Comparison of ENCODE assay signal across 27 cellular contexts in the genomic region with DNA sequence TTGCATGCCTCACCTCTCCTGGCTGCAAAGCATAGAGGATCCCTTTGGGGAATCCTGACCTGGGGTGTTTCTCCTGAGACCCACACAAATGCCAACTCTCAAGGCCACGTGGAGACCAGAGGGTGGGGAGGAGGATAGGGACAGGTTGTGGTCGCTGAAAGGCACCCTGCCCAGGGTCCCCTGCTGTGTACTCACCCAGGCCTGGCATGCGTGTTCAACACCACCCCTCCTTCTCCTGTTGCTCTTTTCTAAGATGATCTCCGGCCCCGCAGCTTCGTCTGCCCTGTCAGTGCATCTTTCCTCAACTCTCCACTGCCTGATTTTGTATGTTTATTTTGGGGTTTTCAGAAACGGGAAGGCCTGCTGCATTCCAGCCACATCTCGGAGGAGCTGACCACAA. TPM values are rescaled to one million over a fixed set of nuclear protein-coding genes. Genes with fewer than 3 reads are reported as not detected.
"Had no signal": no experiment of that assay in that cellular context is flagged by ENCODE, and none has a peak within 500 bp of the region (broad histone marks: within the 10 kb centered on the region; RNA-seq: fewer than 3 reads in every experiment).

No MANE protein-coding gene starts in this region.

- H3K27ac Mint-ChIP-seq: activated CD4-positive, alpha-beta memory T cell treated with anti-CD3 and anti-CD28 coated beads for 36 hours; activated CD4-positive, alpha-beta T cell treated with anti-CD3 and anti-CD28 coated beads, Interleukin-2, amount 10 ng/mL, durations not matched to agents 7 days and 5 days; activated naive CD8-positive, alpha-beta T cell treated with anti-CD3 and anti-CD28 coated beads for 36 hours; WTC11 had no signal

- H3K27me3 ChIP-seq: brain microvascular endothelial cell, cardiac muscle cell, SJSA1 had no signal

- H3K4me3 ChIP-seq: cardiac muscle cell, SJSA1 had no signal

- H3K4me3 Mint-ChIP-seq: activated CD4-positive, alpha-beta memory T cell treated with anti-CD3 and anti-CD28 coated beads for 36 hours; activated CD4-positive, alpha-beta T cell treated with anti-CD3 and anti-CD28 coated beads, Interleukin-2, amount 10 ng/mL, durations not matched to agents 7 days and 5 days; activated naive CD8-positive, alpha-beta T cell treated with anti-CD3 and anti-CD28 coated beads for 36 hours; activated T-cell treated with anti-CD3 and anti-CD28 coated beads, Interleukin-2, amount 50 U/mL, for 4 hours; WTC11 had no signal

- ATAC-seq: activated T-cell treated with anti-CD3 and anti-CD28 coated beads, Interleukin-2, amount 50 U/mL, for 4 hours; SK-N-SH treated with all-trans-retinoic acid at 6 μM for 48 hours; WTC11 had no signal

- DNase-seq: activated CD4-positive, alpha-beta memory T cell treated with anti-CD3 and anti-CD28 coated beads for 36 hours; activated CD4-positive, alpha-beta T cell treated with anti-CD3 and anti-CD28 coated beads, Interleukin-2, amount 10 ng/mL, durations not matched to agents 7 days and 5 days; activated CD8-positive, alpha-beta memory T cell treated with anti-CD3 and anti-CD28 coated beads for 24 hours; activated effector memory CD4-positive, alpha-beta T cell treated with anti-CD3 and anti-CD28 coated beads, Interleukin-2, amount 50 U/mL, for 16 hours; activated naive CD4-positive, alpha-beta T cell treated with Interleukin-2 at 50 U/mL for 16 hours; activated naive CD8-positive, alpha-beta T cell treated with anti-CD3 and anti-CD28 coated beads for 36 hours; activated T-cell treated with anti-CD3 and anti-CD28 coated beads, Interleukin-2, amount 50 U/mL, for 4 hours; brain microvascular endothelial cell; IMR-90; Kasumi-1; KBM-7; NCI-H1092; NCI-H1417; NCI-H1930; NCI-H2171; NCI-H2227 treated with DMSO at 0.1 percent for 48 hours; NCI-H446 treated with DMSO at 0.1 percent for 48 hours; NCI-H524 treated with DMSO at 0.1 percent for 48 hours; NCI-H774; RPMI8226; SHP77; SW 1271; T-helper 9 cell had no signal

- H3K4me1 Mint-ChIP-seq: activated CD4-positive, alpha-beta T cell treated with anti-CD3 and anti-CD28 coated beads, Interleukin-2, amount 10 ng/mL, durations not matched to agents 7 days and 5 days; activated naive CD8-positive, alpha-beta T cell treated with anti-CD3 and anti-CD28 coated beads for 36 hours had no signal

- H3K27me3 Mint-ChIP-seq: activated CD4-positive, alpha-beta memory T cell treated with anti-CD3 and anti-CD28 coated beads for 36 hours; activated CD4-positive, alpha-beta T cell treated with anti-CD3 and anti-CD28 coated beads, Interleukin-2, amount 10 ng/mL, durations not matched to agents 7 days and 5 days; activated naive CD8-positive, alpha-beta T cell treated with anti-CD3 and anti-CD28 coated beads for 36 hours had no signal

- H3K27ac ChIP-seq: brain microvascular endothelial cell, cardiac muscle cell, SJSA1 had no signal

- H3K36me3 ChIP-seq: cardiac muscle cell had no signal

RNA-seq across cellular contexts. Expression of a gene that starts 44.6 kb away (rescaled TPM):
- total RNA-seq: IMR-90, SJSA1 had no signal
- polyA plus RNA-seq: cardiac muscle cell, IMR-90 had no signal
